ENCODE assay signal across 9 cellular contexts in the genomic region with DNA sequence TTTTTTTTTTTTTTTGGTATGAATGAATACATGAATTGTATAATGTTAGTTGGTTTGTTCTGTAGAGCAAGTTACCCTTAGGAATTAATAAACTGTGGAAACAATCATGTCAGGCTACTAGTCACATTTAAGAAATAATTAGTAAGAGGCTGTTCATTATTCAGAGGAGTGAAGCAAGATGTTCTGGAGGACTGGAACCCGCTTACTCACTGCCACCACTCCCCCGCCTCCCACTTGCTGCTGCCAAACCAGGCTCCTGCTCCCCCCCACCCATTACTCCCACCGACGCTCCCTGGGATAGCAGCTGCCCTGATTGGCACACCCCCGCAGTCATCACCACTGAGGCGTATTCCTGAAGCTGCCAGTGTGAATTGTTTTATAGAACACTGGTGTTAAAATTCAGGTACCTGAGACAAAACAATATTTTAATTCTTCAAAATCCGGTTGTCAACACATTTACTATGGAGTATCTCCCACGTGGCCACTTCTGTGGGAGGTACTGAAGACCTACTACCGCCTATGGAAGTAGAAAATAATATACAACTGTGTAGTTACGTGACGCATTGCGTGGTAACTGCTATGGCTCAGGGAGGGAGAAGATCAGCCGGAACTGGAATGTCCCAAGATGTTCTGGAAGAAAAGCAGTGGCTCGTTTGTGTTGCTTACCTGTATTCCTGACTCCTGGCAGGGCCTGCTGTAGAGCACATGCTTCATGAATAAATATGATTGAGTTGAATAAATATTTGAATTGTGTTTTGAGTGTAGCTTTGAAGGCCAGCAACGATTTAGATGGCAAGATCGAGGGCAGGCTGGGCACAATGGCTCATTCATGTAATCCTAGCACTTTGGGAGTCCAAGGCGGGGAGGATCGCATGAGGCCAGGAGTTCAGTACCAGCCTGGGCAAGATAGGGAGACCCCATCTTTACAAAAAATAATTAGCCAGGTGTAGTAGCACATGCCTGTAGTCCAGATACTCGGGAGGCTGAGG. TPM values are rescaled to one million over a fixed set of nuclear protein-coding genes. Genes with fewer than 3 reads are reported as not detected.
DNase-seq lines count a peak whose midpoint lies in the region; ATAC-seq lines count a peak whose summit lies in the region.
"Had no signal": no experiment of that assay in that cellular context is flagged by ENCODE, and none has a peak within 500 bp of the region (broad histone marks: within the 10 kb centered on the region; RNA-seq: fewer than 3 reads in every experiment).

No MANE protein-coding gene starts in this region.

- no peaks in the 10 kb centered on the region for H3K27me3 Mint-ChIP-seq in activated naive CD4-positive, alpha-beta T cell treated with anti-CD3 and anti-CD28 coated beads for 36 hours (ENCODE audit: low read depth)
- H3K27me3 Mint-ChIP-seq in activated T-helper 1 cell treated with anti-CD3 and anti-CD28 coated beads, Interleukin-12 subunit alpha, Interleukin-12 subunit beta, Interleukin-2, Interleukin-4 antibody, amounts not matched to agents 30 ng/mL and 10 ng/mL and 1 ng/mL, durations not matched to agents 14 hours and 24 hours and 36 hours (ENCODE audit: insufficient read depth) = peaks cover 2% of the 10 kb centered on the region

- H3K4me3 ChIP-seq in iPS-15b (ENCODE audit: low read depth, low read length) = peak overlapping the region; percentile 90

- intact Hi-C loops in activated naive CD4-positive, alpha-beta T cell treated with anti-CD3 and anti-CD28 coated beads for 36 hours (cut with micrococcal nuclease) = loop anchor here (5.0 to 10.0 kb wide), 2 partner anchors 270 to 1192 kb away; a partner anchor contains a TSS
- intact Hi-C loops in activated T-helper 1 cell treated with anti-CD3 and anti-CD28 coated beads, Interleukin-12 subunit alpha, Interleukin-12 subunit beta, Interleukin-2, Interleukin-4 antibody, amounts not matched to agents 30 ng/mL and 10 ng/mL and 1 ng/mL, durations not matched to agents 14 hours and 24 hours and 36 hours (cut with micrococcal nuclease) = loop anchor here (5.0 kb wide), 2 partner anchors 285 to 565 kb away; a partner anchor contains a TSS

- H3K9me3 ChIP-seq in iPS-15b (ENCODE audit: control insufficient read depth, insufficient read depth, low read length) = no peaks in the 10 kb centered on the region
- H3K9me3 ChIP-seq: vagina had no signal

- H3K4me1 ChIP-seq in iPS-15b (ENCODE audit: control insufficient read depth, insufficient read depth, low read length) = peaks cover 3% of the 10 kb centered on the region

- no peaks in the 10 kb centered on the region for H3K27me3 ChIP-seq in iPS-15b (ENCODE audit: control insufficient read depth, insufficient read depth, low read length)
- H3K27me3 ChIP-seq: vagina had no signal

- H3K36me3 ChIP-seq in iPS-15b (ENCODE audit: control insufficient read depth, insufficient read depth, low read length) = peaks cover 10% of the 10 kb centered on the region

- peaks cover 16% of the 10 kb centered on the region for H3K36me3 Mint-ChIP-seq in activated naive CD4-positive, alpha-beta T cell treated with anti-CD3 and anti-CD28 coated beads for 36 hours (ENCODE audit: low read depth)
- peaks cover 7% of the 10 kb centered on the region for H3K36me3 Mint-ChIP-seq in activated T-helper 1 cell treated with anti-CD3 and anti-CD28 coated beads, Interleukin-12 subunit alpha, Interleukin-12 subunit beta, Interleukin-2, Interleukin-4 antibody, amounts not matched to agents 30 ng/mL and 10 ng/mL and 1 ng/mL, durations not matched to agents 14 hours and 24 hours and 36 hours (ENCODE audit: low read depth)

- DNase-seq in activated naive CD4-positive, alpha-beta T cell treated with anti-CD3 and anti-CD28 coated beads for 36 hours = no peak
- no peak for DNase-seq in activated naive CD4-positive, alpha-beta T cell treated with anti-CD3 and anti-CD28 coated beads, Interleukin-2, amount 50 U/mL, for 16 hours
- DNase-seq in activated T-helper 1 cell treated with anti-CD3 and anti-CD28 coated beads, Interleukin-12 subunit alpha, Interleukin-12 subunit beta, Interleukin-2, Interleukin-4 antibody, amounts not matched to agents 30 ng/mL and 10 ng/mL and 1 ng/mL, durations not matched to agents 14 hours and 24 hours and 36 hours (ENCODE audit: low spot score) = no peak
- DNase-seq in superior temporal gyrus (ENCODE audit: extremely low spot score) (peak; percentile 68), CD1c-positive myeloid dendritic cell (ENCODE audit: extremely low spot score) (no peak)

- H3K4me1 Mint-ChIP-seq in activated naive CD4-positive, alpha-beta T cell treated with anti-CD3 and anti-CD28 coated beads for 36 hours (ENCODE audit: low read depth) = peaks cover 19% of the 10 kb centered on the region
- peaks cover 17% of the 10 kb centered on the region for H3K4me1 Mint-ChIP-seq in activated T-helper 1 cell treated with anti-CD3 and anti-CD28 coated beads, Interleukin-12 subunit alpha, Interleukin-12 subunit beta, Interleukin-2, Interleukin-4 antibody, amounts not matched to agents 30 ng/mL and 10 ng/mL and 1 ng/mL, durations not matched to agents 14 hours and 24 hours and 36 hours (ENCODE audit: low read depth)

- ATAC-seq in HG03378 (IDR thresholded peaks at IDR 0.05; ENCODE audit: unreplicated experiment) = no peak
- no peak for ATAC-seq in GM21381 (IDR thresholded peaks at IDR 0.05; ENCODE audit: unreplicated experiment)

- peak overlapping the region; percentile 59 for H3K27ac Mint-ChIP-seq in activated naive CD4-positive, alpha-beta T cell treated with anti-CD3 and anti-CD28 coated beads for 36 hours
- peak overlapping the region; percentile 88 for H3K27ac Mint-ChIP-seq in activated T-helper 1 cell treated with anti-CD3 and anti-CD28 coated beads, Interleukin-12 subunit alpha, Interleukin-12 subunit beta, Interleukin-2, Interleukin-4 antibody, amounts not matched to agents 30 ng/mL and 10 ng/mL and 1 ng/mL, durations not matched to agents 14 hours and 24 hours and 36 hours

- no peak overlapping the region for H3K9ac ChIP-seq in iPS-15b (ENCODE audit: low read depth, low read length)

- H3K9me3 Mint-ChIP-seq in activated naive CD4-positive, alpha-beta T cell treated with anti-CD3 and anti-CD28 coated beads for 36 hours = no peaks in the 10 kb centered on the region
- H3K9me3 Mint-ChIP-seq in activated T-helper 1 cell treated with anti-CD3 and anti-CD28 coated beads, Interleukin-12 subunit alpha, Interleukin-12 subunit beta, Interleukin-2, Interleukin-4 antibody, amounts not matched to agents 30 ng/mL and 10 ng/mL and 1 ng/mL, durations not matched to agents 14 hours and 24 hours and 36 hours = no peaks in the 10 kb centered on the region

- peak overlapping the region; percentile 88 for H3K4me3 Mint-ChIP-seq in activated naive CD4-positive, alpha-beta T cell treated with anti-CD3 and anti-CD28 coated beads for 36 hours
- peak overlapping the region; percentile 90 for H3K4me3 Mint-ChIP-seq in activated T-helper 1 cell treated with anti-CD3 and anti-CD28 coated beads, Interleukin-12 subunit alpha, Interleukin-12 subunit beta, Interleukin-2, Interleukin-4 antibody, amounts not matched to agents 30 ng/mL and 10 ng/mL and 1 ng/mL, durations not matched to agents 14 hours and 24 hours and 36 hours

- CTCF ChIA-PET in activated naive CD4-positive, alpha-beta T cell treated with anti-CD3 and anti-CD28 coated beads for 36 hours (lab: Charles Lee) = no interaction called here

RNA-seq across cellular contexts. Expression of a gene that starts 1.7 kb away (rescaled TPM):
- 10 to 100 TPM; 11.1 to 11.5 TPM for total RNA-seq in activated naive CD4-positive, alpha-beta T cell treated with anti-CD3 and anti-CD28 coated beads for 36 hours
- 11.9 and 16.5 TPM in 2 replicates for total RNA-seq in activated T-helper 1 cell treated with anti-CD3 and anti-CD28 coated beads, Interleukin-12 subunit alpha, Interleukin-12 subunit beta, Interleukin-2, Interleukin-4 antibody, amounts not matched to agents 30 ng/mL and 10 ng/mL and 1 ng/mL, durations not matched to agents 14 hours and 24 hours and 36 hours
